In genomic region chr7:66150471-66150870, GRCh38 we compare ENCODE assay signal across 11 cellular contexts. TPM values are rescaled to one million over a fixed set of nuclear protein-coding genes. Genes with fewer than 3 reads are reported as not detected.
DNase-seq lines count a peak whose midpoint lies in the region; ATAC-seq, FAIRE-seq and TF ChIP-seq lines count a peak whose summit lies in the region.
"Had no signal": no experiment of that assay in that cellular context is flagged by ENCODE, and none has a peak within 500 bp of the region (broad histone marks: within the 10 kb centered on the region; RNA-seq: fewer than 3 reads in every experiment).

No MANE protein-coding gene starts in this region.

- H3K4me3 ChIP-seq in muscle layer of duodenum (ENCODE audit: low read depth in 1 of 2, low read length in 2 of 2), result no peak overlapping the region
- H3K4me3 ChIP-seq in aorta (ENCODE audit: low read length in 2 of 2), result no peak overlapping the region

- H3K4me1 Mint-ChIP-seq in stimulated activated naive CD8-positive, alpha-beta T cell treated with anti-CD3 and anti-CD28 coated beads, Interleukin-15, Interleukin-2, amounts not matched to agents 100 ng/mL and 50 ng/mL, for 24 hours (ENCODE audit: low read depth), result peaks cover 22% of the 10 kb centered on the region
- H3K4me1 Mint-ChIP-seq in effector memory CD8-positive, alpha-beta T cell (ENCODE audit: low read depth in 2 of 2), result peaks cover 19 to 25% of the 10 kb centered on the region in 2 donors

- peaks cover 71% of the 10 kb centered on the region for H3K36me3 Mint-ChIP-seq in stimulated activated naive CD8-positive, alpha-beta T cell treated with anti-CD3 and anti-CD28 coated beads, Interleukin-15, Interleukin-2, amounts not matched to agents 100 ng/mL and 50 ng/mL, for 24 hours (ENCODE audit: low read depth)
- peaks cover 72% of the 10 kb centered on the region for H3K36me3 Mint-ChIP-seq in effector memory CD8-positive, alpha-beta T cell (ENCODE audit: insufficient read depth)

- intact Hi-C loops in aorta (cut with DNase I), result no loop called here

- TF ChIP-seq POLR2A in GM12891 (IDR thresholded peaks at IDR 0.05; ENCODE audit: low read depth, low read length), result no peak

- H3K4me3 Mint-ChIP-seq in stimulated activated naive CD8-positive, alpha-beta T cell treated with anti-CD3 and anti-CD28 coated beads, Interleukin-15, Interleukin-2, amounts not matched to agents 100 ng/mL and 50 ng/mL, for 24 hours, result no peak overlapping the region
- no peak overlapping the region for H3K4me3 Mint-ChIP-seq in effector memory CD8-positive, alpha-beta T cell

- H3K9me3 ChIP-seq in muscle layer of duodenum (ENCODE audit: control insufficient read depth in 1 of 2, low read length in 2 of 2), result no peaks in the 10 kb centered on the region
- H3K9me3 ChIP-seq in aorta (ENCODE audit: control insufficient read depth, low read length), result no peaks in the 10 kb centered on the region
- H3K9me3 ChIP-seq: Caco-2 had no signal

- H3K27ac ChIP-seq in muscle layer of duodenum (ENCODE audit: low read length) (peak overlapping the region; percentile 24), aorta (ENCODE audit: low read depth in 1 of 2, low read length in 2 of 2) (peak overlapping the region in 1 of 2 donors; percentile 23)

- no peaks in the 10 kb centered on the region for H3K9me3 Mint-ChIP-seq in stimulated activated naive CD8-positive, alpha-beta T cell treated with anti-CD3 and anti-CD28 coated beads, Interleukin-15, Interleukin-2, amounts not matched to agents 100 ng/mL and 50 ng/mL, for 24 hours
- H3K9me3 Mint-ChIP-seq in effector memory CD8-positive, alpha-beta T cell, result no peaks in the 10 kb centered on the region

- ATAC-seq in stimulated activated naive CD8-positive, alpha-beta T cell treated with anti-CD3 and anti-CD28 coated beads, Interleukin-15, Interleukin-2, amounts not matched to agents 100 U/mL and 50 U/mL, for 24 hours, result no peak
- no peak for ATAC-seq in effector memory CD8-positive, alpha-beta T cell (replicated peaks)
- peak; percentile 64 for ATAC-seq in aorta (ENCODE audit: low FRiP score)

- DNase-seq in stimulated activated naive CD8-positive, alpha-beta T cell treated with anti-CD3 and anti-CD28 coated beads, Interleukin-15, Interleukin-2, amounts not matched to agents 100 U/mL and 50 U/mL, for 24 hours, result no peak
- no peak for DNase-seq in effector memory CD8-positive, alpha-beta T cell
- DNase-seq in aorta, result peak in 1 of 2 donors; percentile 74
- no peak for DNase-seq in NCI-H524 treated with DMSO at 0.1 percent for 48 hours (lab: John Stamatoyannopoulos, UW)
- no peak for DNase-seq in frontal cortex (ENCODE audit: low spot score in 2 of 2)
- no peak for DNase-seq in GM12891 (ENCODE audit: insufficient read length, low spot score)
- DNase-seq: Caco-2; MM.1S; stimulated activated CD4-positive, alpha-beta T cell treated with anti-CD3 and anti-CD28 coated beads, Interleukin-4, amount 100 ng/mL, for 24 hours had no signal

- H3K36me3 ChIP-seq in muscle layer of duodenum (ENCODE audit: control insufficient read depth in 1 of 2, insufficient read depth in 2 of 2, low read length in 2 of 2) (peaks cover 12 to 45% of the 10 kb centered on the region in 2 donors), aorta (ENCODE audit: control insufficient read depth in 1 of 2, insufficient read depth in 2 of 2, low read length in 1 of 2) (peaks cover 3 to 6% of the 10 kb centered on the region in 2 donors)

- H3K27me3 Mint-ChIP-seq in stimulated activated naive CD8-positive, alpha-beta T cell treated with anti-CD3 and anti-CD28 coated beads, Interleukin-15, Interleukin-2, amounts not matched to agents 100 ng/mL and 50 ng/mL, for 24 hours, result no peaks in the 10 kb centered on the region
- H3K27me3 Mint-ChIP-seq in effector memory CD8-positive, alpha-beta T cell, result no peaks in the 10 kb centered on the region

- peaks cover 7 to 20% of the 10 kb centered on the region in 2 donors for H3K4me1 ChIP-seq in muscle layer of duodenum (ENCODE audit: control insufficient read depth in 1 of 2, insufficient read depth in 2 of 2, low read length in 2 of 2)
- H3K4me1 ChIP-seq in aorta (ENCODE audit: control insufficient read depth in 1 of 2, insufficient read depth in 2 of 2, low read length in 2 of 2), result no peaks in the 10 kb centered on the region

- 26 to 29% methylated on average over 3 of the region's 3 CpGs for WGBS in aorta, 2 donors

- H3K27me3 ChIP-seq in muscle layer of duodenum (ENCODE audit: low read depth, low read length) (no peaks in the 10 kb centered on the region), aorta (ENCODE audit: control insufficient read depth in 1 of 2, insufficient read depth in 2 of 2, low read length in 1 of 2) (no peaks in the 10 kb centered on the region)

- H3K27ac Mint-ChIP-seq in stimulated activated naive CD8-positive, alpha-beta T cell treated with anti-CD3 and anti-CD28 coated beads, Interleukin-15, Interleukin-2, amounts not matched to agents 100 ng/mL and 50 ng/mL, for 24 hours, result peak overlapping the region; percentile 52
- peak overlapping the region; percentile 82 to 97 for H3K27ac Mint-ChIP-seq in effector memory CD8-positive, alpha-beta T cell

- no peak for FAIRE-seq in frontal cortex (lab: Jason Lieb, UNC)
- no peak for FAIRE-seq in GM12891 (lab: Jason Lieb, UNC)

TF ChIP-seq in GM12891, 5 proteins besides CTCF, POLR2A, EP300 and RAD21:
- no peak for TF ChIP-seq SPI1 (IDR thresholded peaks at IDR 0.05; ENCODE audit: low read depth, low read length)
- TF ChIP-seq PAX5 (IDR thresholded peaks at IDR 0.05; ENCODE audit: insufficient read depth, low read length, severe bottlenecking), result no peak
- TF ChIP-seq POU2F2 (IDR thresholded peaks at IDR 0.05; ENCODE audit: low read depth, low read length), result no peak
- TF ChIP-seq POLR2AphosphoS5 (IDR thresholded peaks at IDR 0.05; ENCODE audit: low read depth, low read length), result no peak
- no peak for TF ChIP-seq TAF1 (IDR thresholded peaks at IDR 0.05; ENCODE audit: low read depth, low read length)

RNA-seq across cellular contexts. Expression of gene CRCP, which starts 35.8 kb away (rescaled TPM):
- 10 to 100 TPM; 27.1 to 29.5 TPM for total RNA-seq in aorta
- 10 to 100 TPM; 16.8 to 23.7 TPM for polyA plus RNA-seq in aorta
- total RNA-seq in frontal cortex, result 62.4 TPM
- 19.9 TPM for polyA plus RNA-seq in GM12891 (2012; ENCODE audit: low read depth, missing spikeins)

RNA-seq across cellular contexts. Expression of gene TPST1, which starts 54.7 kb away (rescaled TPM):
- 10 to 100 TPM; 22.0 to 38.8 TPM for total RNA-seq in aorta
- 10 to 100 TPM in 1 of 2 donors, 1 to 10 TPM in 1; 7.1 to 10.3 TPM for polyA plus RNA-seq in aorta
- 104 TPM for total RNA-seq in frontal cortex
- polyA plus RNA-seq in GM12891 (2012; ENCODE audit: low read depth, missing spikeins), result 3.5 TPM
